ENCODE assay signal across 8 cellular contexts in the genomic region with DNA sequence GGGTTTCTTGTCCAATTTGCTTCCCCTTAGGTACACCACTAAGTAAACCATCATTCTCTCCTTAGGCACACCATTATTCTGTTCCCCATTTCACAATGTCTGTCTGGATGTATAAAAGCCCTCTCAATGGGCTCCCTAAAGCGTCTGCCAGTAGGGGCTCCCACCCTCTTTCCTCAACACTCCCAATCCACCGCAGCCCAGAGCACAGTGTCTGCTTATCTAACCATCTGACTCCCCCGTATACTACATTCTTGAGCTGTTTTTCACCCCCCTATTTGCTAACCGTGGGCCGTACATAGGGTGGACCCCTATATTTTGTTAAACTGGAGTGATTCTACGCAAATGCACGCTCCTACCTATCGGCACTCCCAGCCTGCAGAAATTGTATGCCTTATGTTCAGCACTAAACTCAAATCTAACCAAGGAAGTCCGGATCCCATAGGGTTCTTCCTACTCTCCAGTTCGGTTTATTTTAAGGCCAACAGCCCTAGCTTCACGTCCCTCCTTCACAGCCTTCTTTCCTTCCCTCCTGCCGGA. TPM values are rescaled to one million over a fixed set of nuclear protein-coding genes. Genes with fewer than 3 reads are reported as not detected.
DNase-seq lines count a peak whose midpoint lies in the region; ATAC-seq and TF ChIP-seq lines count a peak whose summit lies in the region.

No MANE protein-coding gene starts in this region.

- H3K4me3 Mint-ChIP-seq in activated naive CD4-positive, alpha-beta T cell treated with anti-CD3 and anti-CD28 coated beads for 36 hours, result peak overlapping the region; percentile 88

- intact Hi-C loops in activated naive CD4-positive, alpha-beta T cell treated with anti-CD3 and anti-CD28 coated beads for 36 hours (cut with micrococcal nuclease), result loop anchor here (1.0 to 5.0 kb wide), 11 partner anchors 16 to 358 kb away; a partner anchor contains a TSS
- intact Hi-C loops in gastrocnemius medialis (cut with DNase I; ENCODE audit: low total_unique reads), result loop anchor here (1.0 to 5.0 kb wide), 4 partner anchors 21 to 108 kb away; a partner anchor contains a TSS

- H3K36me3 ChIP-seq in right atrium auricular region (peaks cover 9% of the 10 kb centered on the region), gastrocnemius medialis (peaks cover 0 to 9% of the 10 kb centered on the region in 2 donors)

- H3K27me3 ChIP-seq in right atrium auricular region (no peaks in the 10 kb centered on the region), gastrocnemius medialis (peaks cover 0 to 5% (median 2%) of the 10 kb centered on the region in 3 donors)

- H3K4me1 Mint-ChIP-seq in activated naive CD4-positive, alpha-beta T cell treated with anti-CD3 and anti-CD28 coated beads for 36 hours (ENCODE audit: low read depth), result peaks cover 35% of the 10 kb centered on the region

- no peaks in the 10 kb centered on the region for H3K9me3 Mint-ChIP-seq in activated naive CD4-positive, alpha-beta T cell treated with anti-CD3 and anti-CD28 coated beads for 36 hours
- H3K9me3 Mint-ChIP-seq in activated naive CD4-positive, alpha-beta T cell treated with anti-CD3 and anti-CD28 coated beads, Interleukin-2, amount 50 U/mL, for 72 hours, result no peaks in the 10 kb centered on the region

- H3K36me3 Mint-ChIP-seq in activated naive CD4-positive, alpha-beta T cell treated with anti-CD3 and anti-CD28 coated beads for 36 hours (ENCODE audit: low read depth), result peaks cover 17% of the 10 kb centered on the region
- peaks cover 9 to 20% of the 10 kb centered on the region in 2 donors for H3K36me3 Mint-ChIP-seq in activated naive CD4-positive, alpha-beta T cell treated with anti-CD3 and anti-CD28 coated beads, Interleukin-2, amount 50 U/mL, for 72 hours

- peaks cover 0 to 26% of the 10 kb centered on the region in 2 donors for H3K4me1 ChIP-seq in right atrium auricular region
- H3K4me1 ChIP-seq in gastrocnemius medialis, result peaks cover 18 to 22% of the 10 kb centered on the region in 2 donors

- H3K9me3 ChIP-seq in right atrium auricular region (no peaks in the 10 kb centered on the region), gastrocnemius medialis (no peaks in the 10 kb centered on the region)

- TF ChIP-seq POLR2A in gastrocnemius medialis (IDR thresholded peaks at IDR 0.05), result no peak

- H3K4me3 ChIP-seq in right atrium auricular region (peak overlapping the region; percentile 95 to 100), gastrocnemius medialis (peak overlapping the region; percentile 65 to 98 (median 94))

- CTCF ChIA-PET in activated naive CD4-positive, alpha-beta T cell treated with anti-CD3 and anti-CD28 coated beads for 36 hours (lab: Charles Lee), result interaction anchor here (0.7 to 4.0 kb wide), 13 partner anchors 11 to 432 kb away, joined by 3 to 34 read pairs (median 5); a partner anchor contains a TSS

- H3K27ac ChIP-seq in right atrium auricular region, result peak overlapping the region; percentile 90 to 95
- peak overlapping the region; percentile 94 to 99 (median 96) for H3K27ac ChIP-seq in gastrocnemius medialis

- DNase-seq in activated naive CD4-positive, alpha-beta T cell treated with anti-CD3 and anti-CD28 coated beads for 36 hours, result peak; percentile 10
- no peak for DNase-seq in activated naive CD4-positive, alpha-beta T cell treated with anti-CD3 and anti-CD28 coated beads, Interleukin-2, amount 50 U/mL, for 16 hours
- DNase-seq in NCI-H2171 (lab: John Stamatoyannopoulos, UW) (peak; percentile 39), right atrium auricular region (ENCODE audit: low spot score) (no peak), gastrocnemius medialis (no peak), hippocampal formation (lab: John Stamatoyannopoulos, UW) (no peak)
- no peak for DNase-seq in activated naive CD4-positive, alpha-beta T cell treated with anti-CD3 and anti-CD28 coated beads, Interleukin-2, amount 50 U/mL, for 72 hours (ENCODE audit: low spot score in 2 of 2)

- no peak for TF ChIP-seq CTCF in right atrium auricular region (IDR thresholded peaks at IDR 0.05)
- TF ChIP-seq CTCF in gastrocnemius medialis (IDR thresholded peaks at IDR 0.05 in 4 of 5, conservative IDR thresholded peaks at IDR 0.05 in 1 of 5), result no peak

- H3K27me3 Mint-ChIP-seq in activated naive CD4-positive, alpha-beta T cell treated with anti-CD3 and anti-CD28 coated beads for 36 hours (ENCODE audit: low read depth), result peaks cover 2% of the 10 kb centered on the region

- ATAC-seq in HG02610 (IDR thresholded peaks at IDR 0.05; ENCODE audit: unreplicated experiment) (peak; percentile 9), gastrocnemius medialis (peak; percentile 17 to 21)
- ATAC-seq in activated naive CD4-positive, alpha-beta T cell treated with anti-CD3 and anti-CD28 coated beads, Interleukin-2, amount 50 U/mL, for 72 hours, result peak; percentile 1 to 16

- H3K27ac Mint-ChIP-seq in activated naive CD4-positive, alpha-beta T cell treated with anti-CD3 and anti-CD28 coated beads for 36 hours, result peak overlapping the region; percentile 80
- peak overlapping the region; percentile 93 for H3K27ac Mint-ChIP-seq in activated naive CD4-positive, alpha-beta T cell treated with anti-CD3 and anti-CD28 coated beads, Interleukin-2, amount 50 U/mL, for 72 hours

- in situ Hi-C loops in gastrocnemius medialis (cut with MboI; ENCODE audit: low sequenced_read_pairs in 4 of 4), result no loop called here

RNA-seq across cellular contexts. Expression of a gene that starts 0.7 kb away (rescaled TPM):
- 100 to 1,000 TPM; 122 to 125 TPM for total RNA-seq in activated naive CD4-positive, alpha-beta T cell treated with anti-CD3 and anti-CD28 coated beads for 36 hours
- 100 to 1,000 TPM in 1 of 2 donors, 10 to 100 TPM in 1; 89.7 to 136 TPM for total RNA-seq in activated naive CD4-positive, alpha-beta T cell treated with anti-CD3 and anti-CD28 coated beads, Interleukin-2, amount 50 U/mL, for 72 hours
- total RNA-seq in right atrium auricular region (10 to 100 TPM; 76.3 to 88.8 TPM), gastrocnemius medialis (100 to 1,000 TPM; 211 to 364 (median 329) TPM)

RNA-seq across cellular contexts. Expression of a gene that starts 17.1 kb away (rescaled TPM):
- total RNA-seq in activated naive CD4-positive, alpha-beta T cell treated with anti-CD3 and anti-CD28 coated beads for 36 hours, result under 1 TPM in 1 of 2 experiments, not detected in 1; 0.17 TPM
- total RNA-seq in activated naive CD4-positive, alpha-beta T cell treated with anti-CD3 and anti-CD28 coated beads, Interleukin-2, amount 50 U/mL, for 72 hours, result 1 to 10 TPM in 1 of 2 donors, under 1 TPM in 1; 0.50 to 1.1 TPM
- total RNA-seq in right atrium auricular region (under 1 TPM in 1 of 2 donors, not detected in 1; 0.75 TPM), gastrocnemius medialis (under 1 TPM in 2 of 4 donors, not detected in 2; 0.16 to 0.26 TPM)

RNA-seq across cellular contexts. Expression of a gene that starts 35.3 kb away (rescaled TPM):
- total RNA-seq in activated naive CD4-positive, alpha-beta T cell treated with anti-CD3 and anti-CD28 coated beads for 36 hours, result not detected
- not detected for total RNA-seq in activated naive CD4-positive, alpha-beta T cell treated with anti-CD3 and anti-CD28 coated beads, Interleukin-2, amount 50 U/mL, for 72 hours
- total RNA-seq in right atrium auricular region (1 to 10 TPM in 1 of 2 donors, not detected in 1; 1.3 TPM), gastrocnemius medialis (10 to 100 TPM; 11.4 to 20.6 (median 16.3) TPM)

RNA-seq across cellular contexts. Expression of a gene that starts 52.4 kb away (rescaled TPM):
- not detected for total RNA-seq in activated naive CD4-positive, alpha-beta T cell treated with anti-CD3 and anti-CD28 coated beads for 36 hours
- total RNA-seq in activated naive CD4-positive, alpha-beta T cell treated with anti-CD3 and anti-CD28 coated beads, Interleukin-2, amount 50 U/mL, for 72 hours, result not detected
- not detected for total RNA-seq in right atrium auricular region
- not detected for total RNA-seq in gastrocnemius medialis

RNA-seq across cellular contexts. Expression of a gene that starts 52.5 kb away (rescaled TPM):
- total RNA-seq in activated naive CD4-positive, alpha-beta T cell treated with anti-CD3 and anti-CD28 coated beads for 36 hours, result 10 to 100 TPM; 51.8 to 52.1 TPM
- 10 to 100 TPM; 52.6 to 76.6 TPM for total RNA-seq in activated naive CD4-positive, alpha-beta T cell treated with anti-CD3 and anti-CD28 coated beads, Interleukin-2, amount 50 U/mL, for 72 hours
- total RNA-seq in right atrium auricular region, result 10 to 100 TPM; 31.5 to 41.5 TPM
- 10 to 100 TPM; 17.3 to 36.2 (median 29.6) TPM for total RNA-seq in gastrocnemius medialis

Comparison
In these comparisons a context has a peak if more than half of its experiments do, and no peak if none do; other contexts are left out.
1. DNase-seq: peak in activated naive CD4-positive, alpha-beta T cell treated with anti-CD3 and anti-CD28 coated beads for 36 hours (single experiment) and NCI-H2171 (single experiment); none in activated naive CD4-positive, alpha-beta T cell treated with anti-CD3 and anti-CD28 coated beads, Interleukin-2, amount 50 U/mL, for 16 hours (single experiment), activated naive CD4-positive, alpha-beta T cell treated with anti-CD3 and anti-CD28 coated beads, Interleukin-2, amount 50 U/mL, for 72 hours (0 of 2), right atrium auricular region (single experiment), gastrocnemius medialis (0 of 2) and hippocampal formation (0 of 2).
2. RNA of a gene that starts 35.3 kb away (total RNA-seq): 11.4 to 20.6 TPM in gastrocnemius medialis; 1.3 TPM in right atrium auricular region, not detected in activated naive CD4-positive, alpha-beta T cell treated with anti-CD3 and anti-CD28 coated beads for 36 hours and not detected in activated naive CD4-positive, alpha-beta T cell treated with anti-CD3 and anti-CD28 coated beads, Interleukin-2, amount 50 U/mL, for 72 hours; every median in the first group is over 4 times any median in the second.
3. Peak in every context shown above with its lines, with median percentiles within 50 percentile points of each other: ATAC-seq.